19 cellular contexts compared by ENCODE assay signal in genomic region chr1:233972951-233973635, GRCh38.
DNase-seq lines count a peak whose midpoint lies in the region; ATAC-seq and TF ChIP-seq lines count a peak whose summit lies in the region.
"Had no signal": no experiment of that assay in that cellular context is flagged by ENCODE, and none has a peak within 500 bp of the region (broad histone marks: within the 10 kb centered on the region; RNA-seq: fewer than 3 reads in every experiment).

No MANE protein-coding gene starts in this region.

- TF ChIP-seq POLR2A in NB4 (IDR thresholded peaks at IDR 0.05; ENCODE audit: extremely low read depth, insufficient read length), result no peak

- DNase-seq in EL (peak; percentile 7), NB4 (ENCODE audit: low read depth) (peak; percentile 91), brain microvascular endothelial cell (no peak), putamen (ENCODE audit: low spot score) (no peak), NCI-H1694 treated with DMSO at 0.1 percent for 48 hours (lab: John Stamatoyannopoulos, UW) (no peak)
- DNase-seq in activated T-cell treated with anti-CD3 and anti-CD28 coated beads, Interleukin-2, amount 50 U/mL, for 1 hour, result no peak
- DNase-seq: activated CD4-positive, alpha-beta T cell treated with anti-CD3 and anti-CD28 coated beads for 4 hours; activated effector memory CD4-positive, alpha-beta T cell treated with anti-CD3 and anti-CD28 coated beads, Interleukin-2, amount 50 U/mL, for 16 hours; amygdala; effector memory CD8-positive, alpha-beta T cell; MG63; naive thymus-derived CD8-positive, alpha-beta T cell; NCI-H2081; NCI-H510A treated with DMSO at 0.1 percent for 48 hours; pancreas; T-helper 9 cell; uterus had no signal

- H3K27ac ChIP-seq in 22Rv1, result no peak overlapping the region
- H3K27ac ChIP-seq in brain microvascular endothelial cell, result no peak overlapping the region
- H3K27ac ChIP-seq: pancreas, uterus had no signal

- H3K4me3 ChIP-seq in NB4 (ENCODE audit: low read depth, low read length) (no peak overlapping the region), brain microvascular endothelial cell (ENCODE audit: low read depth, low read length) (no peak overlapping the region)
- H3K4me3 ChIP-seq: MG63, pancreas, uterus had no signal

- no peaks in the 10 kb centered on the region for H3K27me3 ChIP-seq in brain microvascular endothelial cell (replicated peaks)
- H3K27me3 ChIP-seq: MG63, pancreas, uterus had no signal

- in situ Hi-C loops in brain microvascular endothelial cell (cut with HindIII; ENCODE audit: low pct_ligation_motif_present, low sequenced_read_pairs), result no loop called here

- no peaks in the 10 kb centered on the region for H3K36me3 ChIP-seq in brain microvascular endothelial cell (replicated peaks)
- H3K36me3 ChIP-seq: MG63, pancreas, uterus had no signal

- no peak for ATAC-seq in GM21381 (IDR thresholded peaks at IDR 0.05; ENCODE audit: unreplicated experiment)
- ATAC-seq: effector memory CD8-positive, alpha-beta T cell; naive thymus-derived CD8-positive, alpha-beta T cell; pancreas had no signal

- TF ChIP-seq CTCF in 22Rv1 (IDR thresholded peaks at IDR 0.05) (0 out of 2 replicates have a peak, but pooled peaks have one; percentile 8), NB4 (IDR thresholded peaks at IDR 0.05; ENCODE audit: low read depth, low read length) (peak; percentile 46), brain microvascular endothelial cell (IDR thresholded peaks at IDR 0.05; ENCODE audit: low read depth, low read length, missing control alignments) (peak; percentile 13)

Comparison
In these comparisons a context has a peak if more than half of its experiments do, and no peak if none do; other contexts are left out.
1. DNase-seq: peak in EL (single experiment) and NB4 (single experiment); none in brain microvascular endothelial cell (single experiment), activated T-cell treated with anti-CD3 and anti-CD28 coated beads, Interleukin-2, amount 50 U/mL, for 1 hour (single experiment), putamen (single experiment) and NCI-H1694 treated with DMSO at 0.1 percent for 48 hours (single experiment).
2. Peak in every context shown above with its lines, with median percentiles within 50 percentile points of each other: CTCF ChIP-seq.